ENCODE assay signal across 1 cellular context in the genomic region with DNA sequence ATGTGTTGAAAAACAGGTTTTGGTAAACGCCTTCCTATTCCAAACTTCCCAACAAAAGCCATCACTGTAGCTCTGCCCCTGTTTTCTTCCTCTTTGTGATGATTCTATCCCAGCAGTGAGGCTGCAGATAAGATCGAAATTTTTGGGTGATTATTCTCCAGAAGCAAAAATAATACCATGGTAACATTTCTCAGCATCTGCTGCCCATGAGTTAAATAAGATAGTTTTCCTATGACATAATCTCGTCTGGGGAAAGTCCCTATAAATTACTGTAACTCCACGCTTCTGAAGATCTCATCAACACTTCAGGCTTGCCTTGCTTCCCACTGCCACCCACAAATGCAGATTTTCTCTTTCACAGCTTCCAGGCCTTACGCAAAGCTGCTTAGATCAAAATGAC.
TF ChIP-seq lines count a peak whose summit lies in the region.

No MANE protein-coding gene starts in this region.

TF ChIP-seq in GM12878, 131 proteins besides CTCF, POLR2A, EP300 and RAD21 (continued from another document):
- TF ChIP-seq, protein P1, sequence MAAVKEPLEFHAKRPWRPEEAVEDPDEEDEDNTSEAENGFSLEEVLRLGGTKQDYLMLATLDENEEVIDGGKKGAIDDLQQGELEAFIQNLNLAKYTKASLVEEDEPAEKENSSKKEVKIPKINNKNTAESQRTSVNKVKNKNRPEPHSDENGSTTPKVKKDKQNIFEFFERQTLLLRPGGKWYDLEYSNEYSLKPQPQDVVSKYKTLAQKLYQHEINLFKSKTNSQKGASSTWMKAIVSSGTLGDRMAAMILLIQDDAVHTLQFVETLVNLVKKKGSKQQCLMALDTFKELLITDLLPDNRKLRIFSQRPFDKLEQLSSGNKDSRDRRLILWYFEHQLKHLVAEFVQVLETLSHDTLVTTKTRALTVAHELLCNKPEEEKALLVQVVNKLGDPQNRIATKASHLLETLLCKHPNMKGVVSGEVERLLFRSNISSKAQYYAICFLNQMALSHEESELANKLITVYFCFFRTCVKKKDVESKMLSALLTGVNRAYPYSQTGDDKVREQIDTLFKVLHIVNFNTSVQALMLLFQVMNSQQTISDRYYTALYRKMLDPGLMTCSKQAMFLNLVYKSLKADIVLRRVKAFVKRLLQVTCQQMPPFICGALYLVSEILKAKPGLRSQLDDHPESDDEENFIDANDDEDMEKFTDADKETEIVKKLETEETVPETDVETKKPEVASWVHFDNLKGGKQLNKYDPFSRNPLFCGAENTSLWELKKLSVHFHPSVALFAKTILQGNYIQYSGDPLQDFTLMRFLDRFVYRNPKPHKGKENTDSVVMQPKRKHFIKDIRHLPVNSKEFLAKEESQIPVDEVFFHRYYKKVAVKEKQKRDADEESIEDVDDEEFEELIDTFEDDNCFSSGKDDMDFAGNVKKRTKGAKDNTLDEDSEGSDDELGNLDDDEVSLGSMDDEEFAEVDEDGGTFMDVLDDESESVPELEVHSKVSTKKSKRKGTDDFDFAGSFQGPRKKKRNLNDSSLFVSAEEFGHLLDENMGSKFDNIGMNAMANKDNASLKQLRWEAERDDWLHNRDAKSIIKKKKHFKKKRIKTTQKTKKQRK (IDR thresholded peaks at IDR 0.05; ENCODE audit: low read depth, low read length): no peak
